Comparison of ENCODE assay signal across 30 cellular contexts in the genomic region with DNA sequence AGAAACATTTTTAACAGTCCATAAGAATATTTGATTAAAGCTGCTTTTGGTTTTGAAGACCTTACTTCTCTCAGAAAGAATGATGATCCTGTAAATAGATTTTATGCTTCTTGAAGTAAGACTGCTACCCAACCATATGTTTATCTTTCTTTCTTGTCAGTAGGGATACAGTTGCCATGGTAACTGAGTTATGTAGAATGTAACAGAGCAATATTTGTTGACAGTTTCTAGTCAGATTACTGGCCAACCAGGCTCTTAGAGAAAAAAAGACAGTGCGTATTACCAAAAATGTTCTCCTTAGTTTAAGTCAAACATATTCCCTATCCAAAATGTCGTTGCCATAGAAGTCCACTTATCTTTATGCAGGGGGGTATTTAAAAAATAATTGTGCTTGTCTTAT.
"Had no signal": no experiment of that assay in that cellular context is flagged by ENCODE, and none has a peak within 500 bp of the region (broad histone marks: within the 10 kb centered on the region; RNA-seq: fewer than 3 reads in every experiment).

No MANE protein-coding gene starts in this region.

- H3K27ac ChIP-seq: ascending aorta, cardiac muscle cell, VCaP had no signal

- H3K9me3 ChIP-seq: ascending aorta had no signal

- FAIRE-seq: bronchial epithelial cell, TTC549 had no signal

- DNase-seq: activated B cell treated with CpG ODN at 0.5 μM for 24 hours; activated CD4-positive, alpha-beta memory T cell treated with anti-CD3 and anti-CD28 coated beads, Interleukin-2, amount 10 ng/mL, durations not matched to agents 7 days and 5 days; activated CD4-positive, alpha-beta T cell treated with anti-CD3 and anti-CD28 coated beads for 4 hours; activated CD4-positive, alpha-beta T cell treated with anti-CD3 and anti-CD28 coated beads, Interleukin-2, amount 10 ng/mL, durations not matched to agents 7 days and 5 days; activated CD4-positive, alpha-beta T cell treated with anti-CD3 and anti-CD28 coated beads, Interleukin-2, amount 50 U/mL, for 48 hours; activated CD4-positive, CD25-positive, alpha-beta regulatory T cell treated with anti-CD3 and anti-CD28 coated beads, Interleukin-2, amount 50 U/mL, for 72 hours; activated CD8-positive, alpha-beta memory T cell treated with anti-CD3 and anti-CD28 coated beads for 24 hours; activated CD8-positive, alpha-beta memory T cell treated with anti-CD3 and anti-CD28 coated beads, Interleukin-2, amount 10 ng/mL, durations not matched to agents 7 days and 5 days; activated CD8-positive, alpha-beta memory T cell treated with anti-CD3 and anti-CD28 coated beads, Interleukin-2, amount 50 U/mL, for 48 hours; activated CD8-positive, alpha-beta T cell treated with anti-CD3 and anti-CD28 coated beads, Interleukin-2, amount 10 ng/mL, durations not matched to agents 7 days and 5 days; activated effector memory CD4-positive, alpha-beta T cell treated with Interleukin-2 at 50 U/mL for 16 hours; activated gamma-delta T cell; activated naive CD4-positive, alpha-beta T cell treated with anti-CD3 and anti-CD28 coated beads, Interleukin-2, amount 10 ng/mL, durations not matched to agents 7 days and 5 days; activated naive CD4-positive, alpha-beta T cell treated with Interleukin-2 at 50 U/mL for 16 hours; activated naive CD8-positive, alpha-beta T cell treated with anti-CD3 and anti-CD28 coated beads, Interleukin-2, amount 10 ng/mL, durations not matched to agents 7 days and 5 days; activated naive CD8-positive, alpha-beta T cell treated with anti-CD3 and anti-CD28 coated beads, Interleukin-2, amount 50 U/mL, for 24 hours; activated T-cell treated with anti-CD3 and anti-CD28 coated beads, Interleukin-2, amount 50 U/mL, for 24 hours; activated T-cell treated with anti-CD3 and anti-CD28 coated beads, Interleukin-2, amount 50 U/mL, for 48 hours; amygdala; anterior cingulate cortex; caudate nucleus; cerebellar nuclear complex; T-helper 1 cell; T-helper 2 cell; T-helper 9 cell had no signal

- ATAC-seq: activated CD8-positive, alpha-beta memory T cell treated with anti-CD3 and anti-CD28 coated beads, Interleukin-2, amount 10 ng/mL, durations not matched to agents 7 days and 5 days; activated CD8-positive, alpha-beta T cell treated with anti-CD3 and anti-CD28 coated beads, Interleukin-2, amount 10 ng/mL, durations not matched to agents 7 days and 5 days; activated naive CD8-positive, alpha-beta T cell treated with anti-CD3 and anti-CD28 coated beads, Interleukin-2, amount 50 U/mL, for 24 hours had no signal

- H3K36me3 ChIP-seq: ascending aorta, cardiac muscle cell had no signal

- H3K4me3 ChIP-seq: ascending aorta, cardiac muscle cell had no signal

- H3K27me3 ChIP-seq: ascending aorta, cardiac muscle cell had no signal

- H3K4me1 ChIP-seq: ascending aorta had no signal
